ENCODE assay signal across 15 cellular contexts in the genomic region with DNA sequence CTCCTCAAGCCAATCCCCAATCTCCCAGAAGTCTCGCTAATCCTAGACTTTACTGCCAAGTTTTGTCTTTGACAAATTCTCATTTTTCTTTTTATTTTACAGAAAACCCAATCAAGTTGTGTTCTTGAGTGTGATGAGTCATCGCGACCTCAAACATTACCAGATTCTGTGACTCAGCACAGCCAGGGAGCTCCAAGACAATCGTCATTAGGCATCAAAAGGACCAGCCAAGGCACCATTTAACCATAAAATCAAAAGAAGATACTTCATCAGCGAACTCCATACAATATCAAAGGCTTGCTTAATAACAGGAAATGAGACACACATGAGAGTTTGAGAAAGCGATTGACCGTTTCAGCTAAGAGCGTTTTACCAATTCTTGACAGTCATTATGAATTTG.
DNase-seq lines count a peak whose midpoint lies in the region; ATAC-seq, FAIRE-seq and TF ChIP-seq lines count a peak whose summit lies in the region.
"Had no signal": no experiment of that assay in that cellular context is flagged by ENCODE, and none has a peak within 500 bp of the region (broad histone marks: within the 10 kb centered on the region; RNA-seq: fewer than 3 reads in every experiment).

No MANE protein-coding gene starts in this region.

- H3K27ac ChIP-seq in HepG2 (ENCODE audit: extremely low read length, insufficient read depth, low read length), result no peak overlapping the region
- H3K27ac ChIP-seq in right lobe of liver, result no peak overlapping the region
- peak overlapping the region; percentile 24; the same call in 1 of the 2 replicates for H3K27ac ChIP-seq in SJSA1
- no peak overlapping the region for H3K27ac ChIP-seq in fibroblast of lung (ENCODE audit: insufficient read depth, low read length)

- BruUV-seq in HepG2 (replicated peaks; lab: Mats Ljungman, UMichigan), result no TSS peak

- DNase-seq in HepG2 (ENCODE audit: low spot score) (no peak), right lobe of liver (no peak), SJSA1 (ENCODE audit: low read depth in 1 of 2, low spot score in 2 of 2) (peak; percentile 77 to 81), fibroblast of lung (ENCODE audit: low read depth in 2 of 2) (peak; percentile 83 to 94), posterior cingulate gyrus (no peak), NCI-H524 (lab: John Stamatoyannopoulos, UW) (no peak), NCI-H2227 (lab: John Stamatoyannopoulos, UW; ENCODE audit: unreplicated experiment) (no peak)
- DNase-seq in effector CD8-positive, alpha-beta T cell (lab: John Stamatoyannopoulos, UW), result no peak
- DNase-seq: activated CD4-positive, alpha-beta memory T cell treated with anti-CD3 and anti-CD28 coated beads for 36 hours; activated naive CD8-positive, alpha-beta T cell treated with anti-CD3 and anti-CD28 coated beads, Interleukin-2, amount 10 ng/mL, durations not matched to agents 7 days and 5 days; islet precursor cell; naive thymus-derived CD8-positive, alpha-beta T cell; NCI-H1092 treated with DMSO at 0.1 percent for 48 hours; NCI-H82 had no signal

- no peak for TF ChIP-seq POLR2A in HepG2 (IDR thresholded peaks at IDR 0.05; ENCODE audit: insufficient read depth in 1 of 2, low read depth in 2 of 2, low read length in 2 of 2)
- no peak for TF ChIP-seq POLR2A in right lobe of liver (IDR thresholded peaks at IDR 0.05)

- intact Hi-C loops in HepG2 (cut with micrococcal nuclease; ENCODE audit: unreplicated experiment) (no loop called here), right lobe of liver (cut with DNase I) (no loop called here), posterior cingulate gyrus (cut with DNase I) (no loop called here)

- H3K9me3 ChIP-seq in HepG2 (ENCODE audit: low read length) (no peaks in the 10 kb centered on the region), right lobe of liver (no peaks in the 10 kb centered on the region), SJSA1 (replicated peaks) (no peaks in the 10 kb centered on the region), fibroblast of lung (ENCODE audit: control insufficient read depth, insufficient read depth, low read depth, low read length) (no peaks in the 10 kb centered on the region)

- WGBS in HepG2 (ENCODE audit: low lambda C conversion rate), result 66% methylated on average over 8 of the region's 8 CpGs
- WGBS in right lobe of liver (ENCODE audit: insufficient coverage, low coverage, low lambda C conversion rate, missing lambda C conversion rate), result 72% methylated on average over 8 of the region's 8 CpGs

- H4K20me1 ChIP-seq in HepG2 (ENCODE audit: insufficient read depth, low read length) (no peaks in the 10 kb centered on the region), fibroblast of lung (ENCODE audit: control insufficient read depth, extremely low read depth, insufficient read depth, low read length) (no peaks in the 10 kb centered on the region)

- H3K36me3 ChIP-seq in HepG2 (replicated peaks in 1 of 2; ENCODE audit: control insufficient read depth in 1 of 2, insufficient read depth in 2 of 2, low read length in 2 of 2), result no peaks in the 10 kb centered on the region
- H3K36me3 ChIP-seq in right lobe of liver, result no peaks in the 10 kb centered on the region
- no peaks in the 10 kb centered on the region for H3K36me3 ChIP-seq in SJSA1
- no peaks in the 10 kb centered on the region for H3K36me3 ChIP-seq in fibroblast of lung (ENCODE audit: control insufficient read depth, insufficient read depth, low read length)

- H3K79me2 ChIP-seq in HepG2 (ENCODE audit: insufficient read depth, low read length) (no peaks in the 10 kb centered on the region), fibroblast of lung (ENCODE audit: control insufficient read depth, insufficient read depth, low read length) (no peaks in the 10 kb centered on the region)

- TF ChIP-seq EP300 in HepG2 (IDR thresholded peaks at IDR 0.05; ENCODE audit: low read depth in 2 of 2, low read length in 2 of 2) (no peak), HepG2 (CRISPR knock-in tag; IDR thresholded peaks at IDR 0.05; ENCODE audit: borderline replicate concordance) (no peak)

- CTCF ChIA-PET in HepG2 (lab: Yijun Ruan, JAX; ENCODE audit: low intra/inter-chr PET ratio, low total read pairs), result no interaction called here

- TF ChIP-seq CTCF in HepG2 (CRISPR knock-in tag; IDR thresholded peaks at IDR 0.05) (no peak), right lobe of liver (IDR thresholded peaks at IDR 0.05) (no peak), fibroblast of lung (conservative IDR thresholded peaks at IDR 0.05 in 1 of 2, IDR thresholded peaks at IDR 0.05 in 1 of 2; ENCODE audit: low read depth in 1 of 2, low read length in 2 of 2) (no peak)

- H3K4me3 ChIP-seq in HepG2 (replicated peaks in 1 of 3; ENCODE audit: insufficient read depth in 1 of 3, low read depth in 2 of 3, low read length in 3 of 3) (no peak overlapping the region), right lobe of liver (no peak overlapping the region), SJSA1 (no peak overlapping the region), fibroblast of lung (replicated peaks in 1 of 4; ENCODE audit: control extremely low read depth in 1 of 4, insufficient read depth in 1 of 4, low read depth in 3 of 4, low read length in 4 of 4) (no peak overlapping the region)

- no peak for FAIRE-seq in HepG2 (lab: Jason Lieb, UNC)
- FAIRE-seq: endometrium had no signal

- peaks cover 2 to 49% of the 10 kb centered on the region in 2 experiments; a peak in 4 of 5 replicates for H3K27me3 ChIP-seq in HepG2 (ENCODE audit: control insufficient read depth in 1 of 2, insufficient read depth in 2 of 2, low read length in 2 of 2)
- no peaks in the 10 kb centered on the region for H3K27me3 ChIP-seq in right lobe of liver
- H3K27me3 ChIP-seq in SJSA1 (replicated peaks), result no peaks in the 10 kb centered on the region
- no peaks in the 10 kb centered on the region for H3K27me3 ChIP-seq in fibroblast of lung (ENCODE audit: control insufficient read depth, insufficient read depth, low read length)

- POLR2A ChIA-PET in HepG2 (lab: Yijun Ruan, JAX), result no interaction called here

- H3K4me2 ChIP-seq in HepG2 (ENCODE audit: low read depth, low read length) (no peak overlapping the region), fibroblast of lung (ENCODE audit: extremely low read depth, insufficient read depth, low read length) (no peak overlapping the region)

- no peak for TF ChIP-seq RAD21 in HepG2 (CRISPR knock-in tag; IDR thresholded peaks at IDR 0.05)

- no peaks in the 10 kb centered on the region for H3K4me1 ChIP-seq in HepG2 (ENCODE audit: insufficient read depth, low read length)
- no peaks in the 10 kb centered on the region for H3K4me1 ChIP-seq in right lobe of liver
- H3K4me1 ChIP-seq in SJSA1 (replicated peaks), result peaks cover 16% of the 10 kb centered on the region
- H3K4me1 ChIP-seq in fibroblast of lung (ENCODE audit: control insufficient read depth, extremely low read depth, insufficient read depth, low read length), result peaks cover 13% of the 10 kb centered on the region

- no peak for ATAC-seq in HepG2
- ATAC-seq in right lobe of liver, result no peak
- ATAC-seq: naive thymus-derived CD8-positive, alpha-beta T cell had no signal

- in situ Hi-C loops in HepG2 (cut with HindIII; ENCODE audit: extremely low pct_ligation_motif_present, low pct_unique_long_range_greater_than_20kb), result no loop called here

- H3K9ac ChIP-seq in HepG2 (ENCODE audit: insufficient read depth, low read depth, low read length) (no peak overlapping the region), fibroblast of lung (ENCODE audit: insufficient read depth, low read length) (no peak overlapping the region)

- H2AFZ ChIP-seq in HepG2 (ENCODE audit: low read length), result no peak overlapping the region
- H2AFZ ChIP-seq in fibroblast of lung (ENCODE audit: low read length), result no peak overlapping the region

TF ChIP-seq in HepG2, 621 proteins besides CTCF, POLR2A, EP300 and RAD21:
- no peak for TF ChIP-seq ZZZ3 (CRISPR knock-in tag; IDR thresholded peaks at IDR 0.05; ENCODE audit: borderline replicate concordance)
- TF ChIP-seq CREB1 (IDR thresholded peaks at IDR 0.05), result peak; percentile 75
- TF ChIP-seq CREB1 (CRISPR knock-in tag; IDR thresholded peaks at IDR 0.05), result no peak

Comparison
In these comparisons a context has a peak if more than half of its experiments do, and no peak if none do; other contexts are left out.
1. DNase-seq: peak in SJSA1 (2 of 2) and fibroblast of lung (2 of 2); none in HepG2 (single experiment), right lobe of liver (0 of 3), posterior cingulate gyrus (0 of 10), effector CD8-positive, alpha-beta T cell (single experiment), NCI-H524 (0 of 2) and NCI-H2227 (single experiment).